In genomic region chr3:52532517-52532837, GRCh38 we compare ENCODE assay signal across 8 cellular contexts. TPM values are rescaled to one million over a fixed set of nuclear protein-coding genes. Genes with fewer than 3 reads are reported as not detected.
DNase-seq lines count a peak whose midpoint lies in the region; ATAC-seq and TF ChIP-seq lines count a peak whose summit lies in the region.

No MANE protein-coding gene starts in this region.

- H3K4me1 ChIP-seq in right atrium auricular region: peaks cover 0 to 78% of the 10 kb centered on the region in 2 donors

- peak overlapping the region; percentile 64 for H3K4me3 ChIP-seq in Jurkat, Clone E6-1 (ENCODE audit: low read length)
- H3K4me3 ChIP-seq in right atrium auricular region (peak overlapping the region; percentile 50 to 69), skin epidermis (peak overlapping the region; percentile 52 to 81 (median 69))

- ATAC-seq in HG03460 (IDR thresholded peaks at IDR 0.05; ENCODE audit: unreplicated experiment): no peak

- TF ChIP-seq CTCF in right atrium auricular region (IDR thresholded peaks at IDR 0.05): no peak

- no peaks in the 10 kb centered on the region for H3K27me3 ChIP-seq in right atrium auricular region

- no peaks in the 10 kb centered on the region for H3K9me3 ChIP-seq in right atrium auricular region

- peaks cover 13% of the 10 kb centered on the region for H3K36me3 ChIP-seq in right atrium auricular region

- peak overlapping the region; percentile 83 to 92 for H3K27ac ChIP-seq in right atrium auricular region
- H3K27ac ChIP-seq in skin epidermis: peak overlapping the region in 17 of 21 experiments; percentile 10 to 82 (median 70)

- DNase-seq in D341Med (ENCODE audit: low spot score): peak; percentile 36
- DNase-seq in Jurkat, Clone E6-1 (ENCODE audit: low read depth, low spot score): no peak
- peak; percentile 25 for DNase-seq in activated T-helper 9 cell treated with anti-CD3 and anti-CD28 coated beads, Interleukin-2, amount 50 U/mL, for 16 hours (ENCODE audit: low read depth)
- peak; percentile 58 for DNase-seq in right atrium auricular region (ENCODE audit: low spot score)
- no peak for DNase-seq in amniotic stem cell (lab: John Stamatoyannopoulos, UW)
- DNase-seq in NCI-H1694 (lab: John Stamatoyannopoulos, UW): no peak

RNA-seq across cellular contexts. Expression of gene NT5DC2, which starts 1.2 kb away (rescaled TPM):
- 215 TPM for polyA plus RNA-seq in Jurkat, Clone E6-1 (2012; ENCODE audit: insufficient read depth, insufficient read length)
- 100 to 1,000 TPM in 1 of 2 donors, 10 to 100 TPM in 1; 94.0 to 146 TPM for total RNA-seq in right atrium auricular region

RNA-seq across cellular contexts. Expression of gene UQCC5, which starts 3.9 kb away (rescaled TPM):
- polyA plus RNA-seq in Jurkat, Clone E6-1 (2012; ENCODE audit: insufficient read depth, insufficient read length): 30.6 TPM
- 1 to 10 TPM; 1.2 to 3.1 TPM for total RNA-seq in right atrium auricular region

RNA-seq across cellular contexts. Expression of gene STAB1, which starts 37.3 kb away (rescaled TPM):
- not detected for polyA plus RNA-seq in Jurkat, Clone E6-1 (2012; ENCODE audit: insufficient read depth, insufficient read length)
- total RNA-seq in right atrium auricular region: 10 to 100 TPM; 46.5 to 62.6 TPM

Comparison
In these comparisons a context has a peak if more than half of its experiments do, and no peak if none do; other contexts are left out.
1. DNase-seq: peak in D341Med (single experiment), activated T-helper 9 cell treated with anti-CD3 and anti-CD28 coated beads, Interleukin-2, amount 50 U/mL, for 16 hours (single experiment) and right atrium auricular region (single experiment); none in Jurkat, Clone E6-1 (single experiment), amniotic stem cell (single experiment) and NCI-H1694 (single experiment).
2. Peak in every context shown above with its lines, with median percentiles within 50 percentile points of each other: H3K4me3 ChIP-seq.